ENCODE assay signal across 22 cellular contexts in genomic region chr1:225477296-225477911, GRCh38. TPM values are rescaled to one million over a fixed set of nuclear protein-coding genes. Genes with fewer than 3 reads are reported as not detected.
DNase-seq lines count a peak whose midpoint lies in the region; ATAC-seq, FAIRE-seq and TF ChIP-seq lines count a peak whose summit lies in the region.
"Had no signal": no experiment of that assay in that cellular context is flagged by ENCODE, and none has a peak within 500 bp of the region (broad histone marks: within the 10 kb centered on the region; RNA-seq: fewer than 3 reads in every experiment).

No MANE protein-coding gene starts in this region.

- in situ Hi-C loops in mammary epithelial cell (cut with MboI; ENCODE audit: low sequenced_read_pairs in 2 of 2) = loop anchor here (5.0 to 10.0 kb wide), 3 partner anchors 287 to 505 kb away; partner anchors contain the start of gene SRP9 (in 1 of the 2)

- no peaks in the 10 kb centered on the region for H3K9me3 Mint-ChIP-seq in MCF 10A (ENCODE audit: unreplicated experiment)
- H3K9me3 Mint-ChIP-seq in activated CD8-positive, alpha-beta T cell treated with anti-CD3 and anti-CD28 coated beads for 36 hours = no peaks in the 10 kb centered on the region
- H3K9me3 Mint-ChIP-seq in stimulated activated memory B cell treated with anti-CD40 and anti-IgM and Interleukin-4, amounts not matched to agents 10 μg/mL and 1 μg/mL and 100 μg/mL, for 72 hours = no peaks in the 10 kb centered on the region
- H3K9me3 Mint-ChIP-seq: neural crest cell had no signal

- H3K27ac Mint-ChIP-seq in MCF 10A (ENCODE audit: low read depth, unreplicated experiment) = no peak overlapping the region
- H3K27ac Mint-ChIP-seq in activated CD8-positive, alpha-beta T cell treated with anti-CD3 and anti-CD28 coated beads for 36 hours = peak overlapping the region; percentile 25
- peak overlapping the region; percentile 54 for H3K27ac Mint-ChIP-seq in stimulated activated memory B cell treated with anti-CD40 and anti-IgM and Interleukin-4, amounts not matched to agents 10 μg/mL and 1 μg/mL and 100 μg/mL, for 72 hours

- H3K79me2 ChIP-seq in mammary epithelial cell (ENCODE audit: insufficient read depth, low read length) = no peaks in the 10 kb centered on the region
- H3K79me2 ChIP-seq: hepatocyte had no signal

- H3K4me1 ChIP-seq in mammary epithelial cell (ENCODE audit: insufficient read depth, low read length) (peaks cover 5% of the 10 kb centered on the region), kidney (ENCODE audit: control insufficient read depth in 1 of 2, insufficient read depth in 1 of 2, low read depth in 1 of 2, low read length in 2 of 2) (peaks cover 5% of the 10 kb centered on the region in 2 donors)
- H3K4me1 ChIP-seq: breast epithelium had no signal

- no peak for FAIRE-seq in kidney (lab: Jason Lieb, UNC)

- H3K27me3 Mint-ChIP-seq in MCF 10A (ENCODE audit: insufficient read depth, unreplicated experiment) = peaks cover 12% of the 10 kb centered on the region
- H3K27me3 Mint-ChIP-seq in activated CD8-positive, alpha-beta T cell treated with anti-CD3 and anti-CD28 coated beads for 36 hours = no peaks in the 10 kb centered on the region
- no peaks in the 10 kb centered on the region for H3K27me3 Mint-ChIP-seq in stimulated activated memory B cell treated with anti-CD40 and anti-IgM and Interleukin-4, amounts not matched to agents 10 μg/mL and 1 μg/mL and 100 μg/mL, for 72 hours

- 77% methylated on average over 6 of the region's 6 CpGs for WGBS in mammary epithelial cell (ENCODE audit: low coverage, missing lambda C conversion rate)

- no peak for TF ChIP-seq CTCF in mammary epithelial cell (conservative IDR thresholded peaks at IDR 0.05 in 1 of 2, IDR thresholded peaks at IDR 0.05 in 1 of 2; ENCODE audit: extremely low read depth in 1 of 2, insufficient read depth in 1 of 2, low read depth in 1 of 2, low read length in 2 of 2)
- TF ChIP-seq CTCF in MCF 10A (IDR thresholded peaks at IDR 0.05; ENCODE audit: unreplicated experiment) = no peak
- TF ChIP-seq CTCF in activated CD8-positive, alpha-beta T cell treated with anti-CD3 and anti-CD28 coated beads for 36 hours (IDR thresholded peaks at IDR 0.05) = no peak
- TF ChIP-seq CTCF in kidney (IDR thresholded peaks at IDR 0.05; ENCODE audit: borderline replicate concordance, extremely low read depth, insufficient read depth) = no peak

- H3K4me2 ChIP-seq in mammary epithelial cell (ENCODE audit: insufficient read depth, low read depth, low read length) = no peak overlapping the region
- H3K4me2 ChIP-seq: hepatocyte had no signal

- H3K9me3 ChIP-seq in mammary epithelial cell (replicated peaks; ENCODE audit: insufficient read depth, low read length) (no peaks in the 10 kb centered on the region), kidney (ENCODE audit: control insufficient read depth in 1 of 2, low read length in 2 of 2) (no peaks in the 10 kb centered on the region)
- H3K9me3 ChIP-seq: breast epithelium, psoas muscle had no signal

- H3K4me3 ChIP-seq in mammary epithelial cell (replicated peaks in 1 of 3; ENCODE audit: insufficient read depth in 1 of 3, low read depth in 2 of 3, low read length in 3 of 3) (no peak overlapping the region), kidney (ENCODE audit: low read length in 2 of 2) (no peak overlapping the region)
- H3K4me3 ChIP-seq: breast epithelium, hepatocyte, psoas muscle had no signal

- H3K9ac ChIP-seq in mammary epithelial cell (ENCODE audit: insufficient read depth, low read length) (no peak overlapping the region), kidney (ENCODE audit: low read length in 2 of 2) (no peak overlapping the region)

- H3K4me3 Mint-ChIP-seq in MCF 10A (ENCODE audit: unreplicated experiment) = no peak overlapping the region
- no peak overlapping the region for H3K4me3 Mint-ChIP-seq in activated CD8-positive, alpha-beta T cell treated with anti-CD3 and anti-CD28 coated beads for 36 hours
- H3K4me3 Mint-ChIP-seq in stimulated activated memory B cell treated with anti-CD40 and anti-IgM and Interleukin-4, amounts not matched to agents 10 μg/mL and 1 μg/mL and 100 μg/mL, for 72 hours = no peak overlapping the region
- H3K4me3 Mint-ChIP-seq: neural crest cell had no signal

- CTCF ChIA-PET in mammary epithelial cell (lab: Charles Lee; ENCODE audit: low non-redundant PET) (no interaction called here), MCF 10A (lab: Yijun Ruan, JAX) (interaction anchor here (0.5 to 27.3 kb wide), 19 partner anchors 7 to 648 kb away, joined by 3 to 712 read pairs (median 4); partner anchors contain the start of gene SRP9)
- CTCF ChIA-PET in activated CD8-positive, alpha-beta T cell treated with anti-CD3 and anti-CD28 coated beads for 36 hours (lab: Charles Lee) = interaction anchor here (1.0 to 2.4 kb wide), 6 partner anchors 10 to 510 kb away, joined by 3 to 8 read pairs (median 3); partner anchors contain the start of gene SRP9

- dilution Hi-C loops in mammary epithelial cell (cut with HindIII; ENCODE audit: low sequenced_read_pairs) = loop anchor here (25.0 kb wide), 1 partner anchor 510 kb away; the partner anchor contains the start of gene SDE2

- H3K4me1 Mint-ChIP-seq in MCF 10A (ENCODE audit: insufficient read depth, unreplicated experiment) = peaks cover 7% of the 10 kb centered on the region
- peaks cover 41% of the 10 kb centered on the region for H3K4me1 Mint-ChIP-seq in activated CD8-positive, alpha-beta T cell treated with anti-CD3 and anti-CD28 coated beads for 36 hours (ENCODE audit: low read depth)
- peaks cover 53% of the 10 kb centered on the region for H3K4me1 Mint-ChIP-seq in stimulated activated memory B cell treated with anti-CD40 and anti-IgM and Interleukin-4, amounts not matched to agents 10 μg/mL and 1 μg/mL and 100 μg/mL, for 72 hours

- H3K36me3 ChIP-seq in mammary epithelial cell (ENCODE audit: insufficient read depth, low read length) (no peaks in the 10 kb centered on the region), kidney (ENCODE audit: control insufficient read depth in 1 of 2, insufficient read depth in 2 of 2, low read length in 2 of 2) (no peaks in the 10 kb centered on the region)
- H3K36me3 ChIP-seq: breast epithelium had no signal

- POLR2A ChIA-PET in MCF 10A (lab: Yijun Ruan, JAX) = interaction anchor here (0.7 to 2.1 kb wide), 9 partner anchors 13 to 370 kb away, joined by 3 to 8 read pairs (median 4); no protein-coding TSS in a partner anchor
- POLR2A ChIA-PET in activated CD8-positive, alpha-beta T cell treated with anti-CD3 and anti-CD28 coated beads for 36 hours (lab: Charles Lee) = interaction anchor here (1.5 to 2.1 kb wide), 3 partner anchors 9 to 404 kb away, joined by 3 to 6 read pairs (median 4); partner anchors contain the start of gene TMEM63A

- peak overlapping the region; percentile 72 for H2AFZ ChIP-seq in mammary epithelial cell (ENCODE audit: low read depth, low read length)
- H2AFZ ChIP-seq: hepatocyte had no signal

- H3K27me3 ChIP-seq in mammary epithelial cell (ENCODE audit: insufficient read depth, low read length) = no peaks in the 10 kb centered on the region
- H3K27me3 ChIP-seq: breast epithelium, hepatocyte had no signal

- ATAC-seq in activated CD8-positive, alpha-beta T cell treated with anti-CD3 and anti-CD28 coated beads for 36 hours = no peak
- no peak for ATAC-seq in stimulated activated memory B cell treated with anti-CD40 and anti-IgM and Interleukin-4, amounts not matched to agents 10 μg/mL and 1 μg/mL and 100 μg/mL, for 72 hours
- ATAC-seq in GM18909 (IDR thresholded peaks at IDR 0.05; ENCODE audit: poor library complexity, unreplicated experiment) (no peak), HG03378 (IDR thresholded peaks at IDR 0.05; ENCODE audit: unreplicated experiment) (no peak)
- ATAC-seq: psoas muscle, SK-N-SH treated with all-trans-retinoic acid at 6 μM for 48 hours had no signal

- no peaks in the 10 kb centered on the region for H4K20me1 ChIP-seq in mammary epithelial cell (ENCODE audit: insufficient read depth, low read length)

- H3K27ac ChIP-seq in mammary epithelial cell (ENCODE audit: insufficient read depth, low read depth, low read length) (no peak overlapping the region), kidney (ENCODE audit: low read depth in 2 of 2, low read length in 2 of 2) (no peak overlapping the region)
- H3K27ac ChIP-seq: breast epithelium, hepatocyte, HL-60, psoas muscle had no signal

- no peaks in the 10 kb centered on the region for H3K36me3 Mint-ChIP-seq in MCF 10A (ENCODE audit: insufficient read depth, unreplicated experiment)
- no peaks in the 10 kb centered on the region for H3K36me3 Mint-ChIP-seq in activated CD8-positive, alpha-beta T cell treated with anti-CD3 and anti-CD28 coated beads for 36 hours (ENCODE audit: low read depth)
- H3K36me3 Mint-ChIP-seq in stimulated activated memory B cell treated with anti-CD40 and anti-IgM and Interleukin-4, amounts not matched to agents 10 μg/mL and 1 μg/mL and 100 μg/mL, for 72 hours = no peaks in the 10 kb centered on the region

- DNase-seq in mammary epithelial cell (no peak), MCF 10A (ENCODE audit: unreplicated experiment) (no peak), kidney (peak; percentile 6), NCI-H128 (lab: John Stamatoyannopoulos, UW; ENCODE audit: unreplicated experiment) (no peak)
- DNase-seq in activated CD8-positive, alpha-beta T cell treated with anti-CD3 and anti-CD28 coated beads for 36 hours = no peak
- DNase-seq: ACHN; activated CD4-positive, alpha-beta T cell treated with anti-CD3 and anti-CD28 coated beads, Interleukin-2, amount 50 U/mL, for 1 hour; activated T-cell treated with anti-CD3 and anti-CD28 coated beads, Interleukin-2, amount 50 U/mL, for 1 hour; DND-41; mesenchymal stem cell; NCI-H2029 treated with DMSO at 0.1 percent for 48 hours; NK-92 treated with Interleukin-12 subunit alpha and Interleukin-12 subunit beta, amount 100 ng/mL, for 24 hours; psoas muscle; stimulated activated CD4-positive, alpha-beta T cell treated with anti-CD3 and anti-CD28 coated beads, Interleukin-12 subunit alpha, Interleukin-12 subunit beta, amount 100 ng/mL, for 4 hours had no signal

- intact Hi-C loops in mammary epithelial cell (cut with micrococcal nuclease) = loop anchor here (5.0 to 10.0 kb wide), 2 partner anchors 75 to 717 kb away; no protein-coding TSS in a partner anchor
- intact Hi-C loops in MCF 10A (cut with micrococcal nuclease) = no loop called here
- intact Hi-C loops in activated CD8-positive, alpha-beta T cell treated with anti-CD3 and anti-CD28 coated beads for 36 hours (cut with micrococcal nuclease) = loop anchor here (5.0 kb wide), 2 partner anchors 295 to 435 kb away; no protein-coding TSS in a partner anchor
- intact Hi-C loops in kidney (cut with DNase I) = loop anchor here (10.0 kb wide), 1 partner anchor 497 kb away; no protein-coding TSS in a partner anchor

- BruUV-seq in mammary epithelial cell (replicated peaks; lab: Mats Ljungman, UMichigan) (no TSS peak), MCF 10A (replicated peaks; lab: Mats Ljungman, UMichigan) (no TSS peak)

RNA-seq across cellular contexts. Expression of gene LBR, which starts 49.6 kb away (rescaled TPM):
- total RNA-seq in mammary epithelial cell = 10 to 100 TPM; 17.7 to 35.7 TPM
- 16.1 TPM for polyA plus RNA-seq in mammary epithelial cell
- 54.8 TPM for polyA minus RNA-seq in mammary epithelial cell
- 98.5 and 106 TPM in 2 replicates for total RNA-seq in MCF 10A (2022)
- 100 to 1,000 TPM; 145 to 156 TPM for total RNA-seq in activated CD8-positive, alpha-beta T cell treated with anti-CD3 and anti-CD28 coated beads for 36 hours
- total RNA-seq in kidney = 80.2 TPM
- polyA plus RNA-seq in kidney (ENCODE audit: insufficient read depth, low read depth, low replicate concordance) = 13.1 TPM
